Comparison of ENCODE assay signal across 5 cellular contexts in genomic region chr20:54708229-54708628, GRCh38.
"Had no signal": no experiment of that assay in that cellular context is flagged by ENCODE, and none has a peak within 500 bp of the region (broad histone marks: within the 10 kb centered on the region; RNA-seq: fewer than 3 reads in every experiment).

No MANE protein-coding gene starts in this region.

- DNase-seq: KBM-7, KG1 had no signal

- H3K27ac ChIP-seq: HL-60, KMS-11 had no signal

- H3K9ac ChIP-seq: KMS-11 had no signal

- ATAC-seq: K562 had no signal

- H3K4me2 ChIP-seq: KMS-11 had no signal

- H3K4me3 ChIP-seq: K562 had no signal

- FAIRE-seq: K562 had no signal
